13 cellular contexts compared by ENCODE assay signal in genomic region chr19:17089238-17089637, GRCh38. TPM values are rescaled to one million over a fixed set of nuclear protein-coding genes. Genes with fewer than 3 reads are reported as not detected.
DNase-seq lines count a peak whose midpoint lies in the region; ATAC-seq and TF ChIP-seq lines count a peak whose summit lies in the region.
"Had no signal": no experiment of that assay in that cellular context is flagged by ENCODE, and none has a peak within 500 bp of the region (broad histone marks: within the 10 kb centered on the region; RNA-seq: fewer than 3 reads in every experiment).

No MANE protein-coding gene starts in this region.

- H3K27me3 ChIP-seq in BLaER1 (no peaks in the 10 kb centered on the region), psoas muscle (ENCODE audit: insufficient read depth in 3 of 3, low read length in 2 of 3) (no peaks in the 10 kb centered on the region)

- 80 to 85% (median 83%) methylated on average over 13 of the region's 13 CpGs for WGBS in psoas muscle, 3 donors

- H3K4me2 ChIP-seq in BLaER1, result peak overlapping the region; percentile 77; the same call in 1 of the 2 replicates

- H3K4me1 ChIP-seq in BLaER1 (peaks cover 62% of the 10 kb centered on the region), psoas muscle (no peaks in the 10 kb centered on the region)

- H3K27ac ChIP-seq in BLaER1, result no peak overlapping the region
- H3K27ac ChIP-seq in psoas muscle, result peak overlapping the region; percentile 16

- H3K36me3 ChIP-seq in BLaER1 (peaks cover 74% of the 10 kb centered on the region), psoas muscle (ENCODE audit: insufficient read depth in 1 of 2, low read depth in 1 of 2) (no peaks in the 10 kb centered on the region)

- no peak overlapping the region for H3K4me3 ChIP-seq in BLaER1
- H3K4me3 ChIP-seq in psoas muscle, result no peak overlapping the region

- H4K20me1 ChIP-seq in BLaER1, result peaks cover 100% of the 10 kb centered on the region

- intact Hi-C loops in psoas muscle (cut with DNase I), result no loop called here
- intact Hi-C loops in cardiac septum (cut with DNase I), result no loop called here

- TF ChIP-seq CTCF in psoas muscle (IDR thresholded peaks at IDR 0.05), result no peak

- H3K9me3 ChIP-seq in BLaER1, result 0 out of 2 replicates have a peak, but pooled peaks cover 5% of the 10 kb centered on the region
- H3K9me3 ChIP-seq in psoas muscle, result no peaks in the 10 kb centered on the region

- DNase-seq in fibroblast of gingiva (ENCODE audit: low read depth) (peak; percentile 69), psoas muscle (no peak), COLO829 (ENCODE audit: low spot score) (no peak), cardiac septum (ENCODE audit: low spot score) (no peak)
- DNase-seq: H9; NCI-H1694 treated with DMSO at 0.1 percent for 48 hours; small intestine; stimulated activated naive CD8-positive, alpha-beta T cell treated with anti-CD3 and anti-CD28 coated beads, Interleukin-15, Interleukin-2, amounts not matched to agents 100 U/mL and 50 U/mL, for 24 hours had no signal

- ATAC-seq in SK-N-SH treated with all-trans-retinoic acid at 6 μM for 48 hours (peak; percentile 76), psoas muscle (no peak), HG02884 (IDR thresholded peaks at IDR 0.05; ENCODE audit: unreplicated experiment) (no peak), GM21723 (IDR thresholded peaks at IDR 0.05; ENCODE audit: unreplicated experiment) (no peak)
- ATAC-seq: Right ventricle myocardium inferior; stimulated activated naive CD8-positive, alpha-beta T cell treated with anti-CD3 and anti-CD28 coated beads, Interleukin-15, Interleukin-2, amounts not matched to agents 100 U/mL and 50 U/mL, for 24 hours had no signal

- no peak overlapping the region for H3K9ac ChIP-seq in BLaER1

TF ChIP-seq in SK-N-SH treated with all-trans-retinoic acid at 6 μM for 48 hours, 23 proteins besides CTCF, POLR2A, EP300 and RAD21:
- no peak for TF ChIP-seq RARB (CRISPR knock-in tag; IDR thresholded peaks at IDR 0.05)
- TF ChIP-seq TCF4 (CRISPR knock-in tag; IDR thresholded peaks at IDR 0.05; ENCODE audit: borderline replicate concordance), result no peak
- no peak for TF ChIP-seq ZNF565 (CRISPR knock-in tag; conservative IDR thresholded peaks at IDR 0.05; ENCODE audit: low read depth)
- no peak for TF ChIP-seq ZC3H10 (CRISPR knock-in tag; IDR thresholded peaks at IDR 0.05)
- no peak for TF ChIP-seq PPARA (CRISPR knock-in tag; IDR thresholded peaks at IDR 0.05; ENCODE audit: borderline replicate concordance)
- TF ChIP-seq POU6F1 (CRISPR knock-in tag; IDR thresholded peaks at IDR 0.05; ENCODE audit: borderline replicate concordance, low read depth), result no peak
- no peak for TF ChIP-seq TOX (CRISPR knock-in tag; IDR thresholded peaks at IDR 0.05; ENCODE audit: borderline replicate concordance)
- no peak for TF ChIP-seq CSDC2 (CRISPR knock-in tag; IDR thresholded peaks at IDR 0.05)
- TF ChIP-seq ZNF70 (CRISPR knock-in tag; IDR thresholded peaks at IDR 0.05), result no peak
- TF ChIP-seq ZFP3 (CRISPR knock-in tag; IDR thresholded peaks at IDR 0.05), result no peak
- TF ChIP-seq GLIS3 (CRISPR knock-in tag; IDR thresholded peaks at IDR 0.05), result no peak

RNA-seq across cellular contexts. Expression of gene MYO9B, which starts 13.7 kb away (rescaled TPM):
- total RNA-seq in psoas muscle, result 10 to 100 TPM; 13.8 to 16.4 (median 14.5) TPM
- 10 to 100 TPM in 2 of 3 donors, 1 to 10 TPM in 1; 9.0 to 23.7 (median 18.9) TPM for polyA plus RNA-seq in psoas muscle
- total RNA-seq in cardiac septum, result 35.6 TPM

RNA-seq across cellular contexts. Expression of gene HAUS8, which starts 14.0 kb away (rescaled TPM):
- 1 to 10 TPM; 1.8 to 5.9 (median 3.6) TPM for total RNA-seq in psoas muscle
- 1 to 10 TPM; 4.2 to 5.7 (median 5.0) TPM for polyA plus RNA-seq in psoas muscle
- 2.6 TPM for total RNA-seq in cardiac septum
